8 cellular contexts compared by ENCODE assay signal in the genomic region with DNA sequence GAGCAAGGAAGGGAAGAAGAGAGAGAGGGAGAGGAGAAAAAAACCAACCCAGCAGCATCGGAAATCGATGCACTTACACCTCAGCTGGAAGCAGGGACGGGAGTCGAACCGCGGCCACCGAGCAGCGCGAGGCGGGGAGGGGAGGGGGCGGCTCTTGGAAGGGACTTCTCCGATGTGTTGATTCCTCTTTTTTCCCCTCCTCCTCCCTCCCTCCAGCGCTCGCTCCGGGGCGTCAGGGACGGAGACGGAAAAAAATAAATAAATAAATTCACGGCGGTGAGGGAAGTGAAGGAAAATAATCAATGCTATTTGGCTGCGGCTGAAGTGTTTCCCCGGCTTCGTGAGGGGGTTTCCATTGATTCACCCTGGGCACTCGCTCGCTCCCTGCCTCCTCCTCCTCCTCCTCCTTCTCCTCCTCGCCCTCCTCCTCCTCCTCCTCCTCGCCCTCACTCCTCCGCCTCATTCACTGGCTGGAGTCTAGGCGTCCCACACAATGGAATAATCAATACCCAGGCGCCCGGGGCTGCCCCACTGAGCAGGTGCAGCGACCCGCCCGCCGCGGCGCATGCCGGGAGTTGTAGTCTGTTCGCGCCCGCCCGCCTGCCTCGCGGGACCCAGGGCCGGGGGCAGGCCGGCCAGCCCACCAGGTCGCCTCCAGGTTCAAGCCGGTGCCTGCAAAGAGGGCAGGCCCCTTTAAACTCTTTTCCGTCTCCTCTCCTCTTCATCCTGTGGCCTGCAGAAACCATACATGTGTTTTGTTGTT. TPM values are rescaled to one million over a fixed set of nuclear protein-coding genes. Genes with fewer than 3 reads are reported as not detected.
DNase-seq lines count a peak whose midpoint lies in the region; ATAC-seq and TF ChIP-seq lines count a peak whose summit lies in the region.

A gene (minus strand): TSS at position 500 of the 763 bp plus-strand sequence. CDS start 16,440 bp downstream, outside the sequence.

- no peak within 1 kb of the TSS for H3K4me3 Mint-ChIP-seq in CD4-positive, alpha-beta T cell

- H2AFZ ChIP-seq in IMR-90 (replicated peaks; ENCODE audit: low read length, poor library complexity) = peak within 1 kb of the TSS; percentile 88
- no peak within 1 kb of the TSS; the same call in 1 of the 2 replicates for H2AFZ ChIP-seq in OCI-LY1 (ENCODE audit: low read length)

- H3K9ac ChIP-seq in IMR-90 (ENCODE audit: low read depth, low read length) (peak within 1 kb of the TSS; percentile 49), OCI-LY1 (ENCODE audit: low read length) (peak within 1 kb of the TSS; percentile 52)

- 0 out of 2 replicates have a peak within 1 kb of the TSS, but pooled peaks have one; percentile 66 for H3K23ac ChIP-seq in IMR-90 (ENCODE audit: low read depth, low read length)

- H2BK5ac ChIP-seq in IMR-90 (ENCODE audit: low read depth, low read length, poor library complexity, severe bottlenecking) = no peak within 1 kb of the TSS

- CTCF ChIA-PET in CD4-positive, alpha-beta T cell (lab: Charles Lee) = interaction anchor here (1.0 to 1.8 kb wide), 3 partner anchors 8 to 73 kb away, joined by 3 to 8 read pairs (median 6); no protein-coding TSS in a partner anchor
- CTCF ChIA-PET in IMR-90 (lab: Yijun Ruan, JAX) = no interaction called here

- H3K4me3 ChIP-seq in IMR-90 (ENCODE audit: insufficient read depth, low read depth, low read length) (peak within 1 kb of the TSS; percentile 64), OCI-LY1 (ENCODE audit: low read depth, low read length, poor library complexity, severe bottlenecking) (peak within 1 kb of the TSS; percentile 66)

- H3K27ac ChIP-seq in CD4-positive, alpha-beta T cell (ENCODE audit: low read depth, low read length) = no peak within 1 kb of the TSS
- H3K27ac ChIP-seq in IMR-90 (ENCODE audit: insufficient read depth, low read length) = peak within 1 kb of the TSS; percentile 2; the same call in 1 of the 2 replicates
- H3K27ac ChIP-seq in OCI-LY1 (ENCODE audit: low read depth, low read length, poor library complexity, severe bottlenecking) = peak within 1 kb of the TSS; percentile 4

- no peak within 1 kb of the TSS for H2BK20ac ChIP-seq in IMR-90 (ENCODE audit: low read depth, low read length)

- H4K20me1 ChIP-seq in IMR-90 (ENCODE audit: insufficient read depth, low read length) (no peaks in the 10 kb centered on the region), OCI-LY1 (ENCODE audit: insufficient read depth, low read length) (no peaks in the 10 kb centered on the region)

- H3K18ac ChIP-seq in IMR-90 (ENCODE audit: low read depth, low read length) = no peak within 1 kb of the TSS

- H3K27me3 ChIP-seq in CD4-positive, alpha-beta T cell (ENCODE audit: control insufficient read depth, insufficient read depth, low read length) = peaks cover 18% of the 10 kb centered on the region
- H3K27me3 ChIP-seq in IMR-90 (ENCODE audit: control insufficient read depth, insufficient read depth, low read length) = no peaks in the 10 kb centered on the region; the same call in 1 of the 2 replicates
- no peaks in the 10 kb centered on the region; the same call in 1 of the 2 replicates for H3K27me3 ChIP-seq in OCI-LY1 (ENCODE audit: insufficient read depth, low read length)

- H4K8ac ChIP-seq in IMR-90 (ENCODE audit: low read depth in 2 of 2, low read length in 2 of 2) = peak within 1 kb of the TSS; percentile 88 to 92

- H3K36me3 ChIP-seq in IMR-90 (ENCODE audit: control insufficient read depth, insufficient read depth, low read length) (no peaks in the 10 kb centered on the region), OCI-LY1 (ENCODE audit: insufficient read depth, low read length) (no peaks in the 10 kb centered on the region)

- no peak for TF ChIP-seq POLR2A in IMR-90 (IDR thresholded peaks at IDR 0.05; ENCODE audit: low read depth, low read length)

- POLR2A ChIA-PET in CD4-positive, alpha-beta T cell (lab: Charles Lee) = interaction anchor here (0.5 to 1.4 kb wide), 5 partner anchors 11 to 620 kb away, joined by 3 to 5 read pairs (median 3); a partner anchor contains a TSS
- POLR2A ChIA-PET in IMR-90 (lab: Charles Lee; ENCODE audit: unreplicated experiment) = no interaction called here

- peak within 1 kb of the TSS; percentile 83; the same call in 1 of the 2 replicates for H4K5ac ChIP-seq in IMR-90 (ENCODE audit: low read depth, low read length)

- no peak for TF ChIP-seq CTCF in CD4-positive, alpha-beta T cell (IDR thresholded peaks at IDR 0.05)
- TF ChIP-seq CTCF in IMR-90 (conservative IDR thresholded peaks at IDR 0.05; ENCODE audit: low read depth, low read length) (no peak), OCI-LY1 (IDR thresholded peaks at IDR 0.05; ENCODE audit: low read length) (no peak)

- no peak within 1 kb of the TSS; the same call in 1 of the 2 replicates for H2AK5ac ChIP-seq in IMR-90 (ENCODE audit: low read depth, low read length)

- peak within 1 kb of the TSS; percentile 36 for H3K4ac ChIP-seq in IMR-90 (ENCODE audit: low read depth, low read length)

- H3K4me2 ChIP-seq in IMR-90 (ENCODE audit: low read depth, low read length) = peak within 1 kb of the TSS; percentile 87
- H3K4me2 ChIP-seq in OCI-LY1 (ENCODE audit: low read length) = peak within 1 kb of the TSS; percentile 87

- H3K56ac ChIP-seq in IMR-90 (ENCODE audit: extremely low read depth, insufficient read depth, low read length) = no peak within 1 kb of the TSS

- H3K27ac Mint-ChIP-seq in CD4-positive, alpha-beta T cell = peak within 1 kb of the TSS; percentile 59

- H2AK9ac ChIP-seq in IMR-90 (replicated peaks; ENCODE audit: low read depth, low read length, poor library complexity) = peak within 1 kb of the TSS; percentile 68

- no peaks in the 10 kb centered on the region for H3F3A ChIP-seq in OCI-LY1 (ENCODE audit: insufficient read depth, low read length)

- H3K9me3 Mint-ChIP-seq in CD4-positive, alpha-beta T cell = no peaks in the 10 kb centered on the region

- in situ Hi-C loops in IMR-90 (cut with MboI; ENCODE audit: low sequenced_read_pairs) = loop anchor here (10.0 kb wide), 1 partner anchor 227 kb away; a partner anchor contains a TSS

- H3K14ac ChIP-seq in IMR-90 (replicated peaks; ENCODE audit: low read depth, low read length) = no peak within 1 kb of the TSS

- H3K36me3 Mint-ChIP-seq in CD4-positive, alpha-beta T cell (ENCODE audit: low read depth) = no peaks in the 10 kb centered on the region

- no peaks in the 10 kb centered on the region for H3K9me2 ChIP-seq in OCI-LY1 (ENCODE audit: low read depth, low read length)

- no peaks in the 10 kb centered on the region for H3K79me2 ChIP-seq in OCI-LY1 (ENCODE audit: insufficient read depth, low read length)

- peaks cover 9% of the 10 kb centered on the region for H3K27me3 Mint-ChIP-seq in CD4-positive, alpha-beta T cell

- H3K4me1 Mint-ChIP-seq in CD4-positive, alpha-beta T cell (ENCODE audit: low read depth) = peaks cover 25% of the 10 kb centered on the region

- 0% methylated on average over 11 of the region's 49 CpGs; no CpG with 5 or more reads in 1 of the 2 experiments for WGBS in IMR-90 (ENCODE audit: extremely low coverage in 2 of 2, insufficient read length in 1 of 2), 2 experiments

- H3K79me1 ChIP-seq in IMR-90 (ENCODE audit: low read depth in 1 of 2, low read length in 2 of 2) = peaks cover 3 to 4% of the 10 kb centered on the region in 2 experiments

- BruUV-seq in IMR-90 (replicated peaks; lab: Mats Ljungman, UMichigan) = no TSS peak

- peak within 1 kb of the TSS; percentile 1; the same call in 1 of the 2 replicates for H4K91ac ChIP-seq in IMR-90 (ENCODE audit: insufficient read depth, low read depth, low read length)

- H3K9me1 ChIP-seq in IMR-90 (ENCODE audit: insufficient read depth, low read length) = peaks cover 11% of the 10 kb centered on the region

- no peak for TF ChIP-seq RAD21 in IMR-90 (IDR thresholded peaks at IDR 0.05; ENCODE audit: low read length)

- peaks cover 9% of the 10 kb centered on the region for H3K4me1 ChIP-seq in IMR-90 (ENCODE audit: control insufficient read depth, insufficient read depth, low read length)
- H3K4me1 ChIP-seq in OCI-LY1 (ENCODE audit: insufficient read depth, low read length, severe bottlenecking) = peaks cover 22% of the 10 kb centered on the region

- peak; percentile 44 to 79 (median 60) for DNase-seq in CD4-positive, alpha-beta T cell
- DNase-seq in IMR-90 (peak; percentile 49), activated T-cell treated with anti-CD3 and anti-CD28 coated beads for 1 hour (ENCODE audit: low read depth) (peak; percentile 65), myocyte (ENCODE audit: low read depth) (peak; percentile 77)
- DNase-seq in stimulated activated CD8-positive, alpha-beta memory T cell treated with anti-CD3 and anti-CD28 coated beads, Interleukin-7, amount 100 ng/mL, for 1 hour (ENCODE audit: low read depth in 2 of 2) = peak; percentile 45 to 52

- no peaks in the 10 kb centered on the region for H3K9me3 ChIP-seq in CD4-positive, alpha-beta T cell (ENCODE audit: control insufficient read depth, low read length)
- H3K9me3 ChIP-seq in IMR-90 (ENCODE audit: control insufficient read depth, insufficient read depth, low read length) (no peaks in the 10 kb centered on the region), OCI-LY1 (ENCODE audit: low read length) (no peaks in the 10 kb centered on the region)

- dilution Hi-C loops in IMR-90 (cut with HindIII; ENCODE audit: low sequenced_read_pairs, unreplicated experiment) = no loop called here

- H2BK15ac ChIP-seq in IMR-90 (ENCODE audit: low read depth, low read length) = no peak within 1 kb of the TSS

- no peak within 1 kb of the TSS for H2BK120ac ChIP-seq in IMR-90 (ENCODE audit: low read depth, low read length)

- ATAC-seq in CD4-positive, alpha-beta T cell (ENCODE audit: poor library complexity) = peak; percentile 58
- ATAC-seq in GM21381 (IDR thresholded peaks at IDR 0.05; ENCODE audit: unreplicated experiment) (peak; percentile 48), IMR-90 (ENCODE audit: low read depth) (peak; percentile 53), esophagus mucosa (peak; percentile 40)

- intact Hi-C loops in CD4-positive, alpha-beta T cell (cut with DNase I, micrococcal nuclease) = no loop called here
- intact Hi-C loops in IMR-90 (cut with micrococcal nuclease) = no loop called here

TF ChIP-seq in IMR-90, 13 proteins besides CTCF, POLR2A, EP300 and RAD21 (continues in another document):
- TF ChIP-seq MAZ (IDR thresholded peaks at IDR 0.05; ENCODE audit: borderline replicate concordance, low read depth, low read length) = peak; percentile 34; the same call in 1 of the 2 replicates
- TF ChIP-seq MXI1 (IDR thresholded peaks at IDR 0.05; ENCODE audit: borderline replicate concordance, low read depth, low read length) = no peak
- TF ChIP-seq RFX5 (IDR thresholded peaks at IDR 0.05; ENCODE audit: low read depth, low read length) = no peak
- no peak for TF ChIP-seq SMC3 (IDR thresholded peaks at IDR 0.05; ENCODE audit: low read depth, low read length)
- TF ChIP-seq BHLHE40 (IDR thresholded peaks at IDR 0.05; ENCODE audit: low read depth, low read length) = no peak

RNA-seq across cellular contexts. Expression of the gene that starts here (rescaled TPM):
- under 1 TPM; 0.19 to 0.22 TPM for total RNA-seq in CD4-positive, alpha-beta T cell
- total RNA-seq in IMR-90 (2012; rRNA removed) = under 0.01 and 0.18 TPM in 2 replicates
- polyA plus RNA-seq in IMR-90 (2012; rRNA removed) = 0.53 and 0.67 TPM in 2 replicates
- 0.19 and 0.24 TPM in 2 replicates for polyA plus RNA-seq in IMR-90 (2012; cell fraction: cytosol; rRNA removed)
- polyA plus RNA-seq in IMR-90 (2012; cell fraction: nucleus; rRNA removed; ENCODE audit: low replicate concordance) = 0.44 and 0.90 TPM in 2 replicates
- total RNA-seq in esophagus mucosa = 0.44 TPM
- 0.05 and 0.31 TPM in 2 replicates for total RNA-seq in myocyte
- polyA plus RNA-seq in myocyte (2012) = 1.9 TPM

Comparison
In these comparisons a context has a peak if more than half of its experiments do, and no peak if none do; other contexts are left out.
1. Peak in DNase-seq and ATAC-seq in CD4-positive, alpha-beta T cell; RNA of the gene not detected or under 1 TPM.
2. Peak in DNase-seq, ATAC-seq, H3K4me3 ChIP-seq, H3K27ac ChIP-seq, H3K9ac ChIP-seq and H3K4me2 ChIP-seq in IMR-90; RNA of the gene not detected or under 1 TPM.
3. Peak in ATAC-seq in esophagus mucosa; RNA of the gene not detected or under 1 TPM.